In genomic region chr13:25181597-25181996, GRCh38 we compare ENCODE assay signal across 12 cellular contexts. TPM values are rescaled to one million over a fixed set of nuclear protein-coding genes. Genes with fewer than 3 reads are reported as not detected.
A peak's percentile ranks its signal among the peaks of the same experiment; 100 is the strongest.
DNase-seq lines count a peak whose midpoint lies in the region; ATAC-seq and TF ChIP-seq lines count a peak whose summit lies in the region.
"Had no signal": no experiment of that assay in that cellular context is flagged by ENCODE, and none has a peak within 500 bp of the region (broad histone marks: within the 10 kb centered on the region; RNA-seq: fewer than 3 reads in every experiment).

No MANE protein-coding gene starts in this region.

- peaks cover 4% of the 10 kb centered on the region for H3K9me3 Mint-ChIP-seq in neural crest cell

- intact Hi-C loops in left ventricle myocardium superior (cut with micrococcal nuclease) (no loop called here), ascending aorta (cut with DNase I) (no loop called here)

- H3K27ac ChIP-seq in ascending aorta, result no peak overlapping the region

- H3K4me3 Mint-ChIP-seq in neural crest cell, result no peak overlapping the region

- H3K9me3 ChIP-seq in ascending aorta, result peaks cover 0 to 7% of the 10 kb centered on the region in 2 donors
- H3K9me3 ChIP-seq: Caco-2 had no signal

- no peak overlapping the region for H3K4me3 ChIP-seq in ascending aorta

- H3K27ac Mint-ChIP-seq in neural crest cell (ENCODE audit: unreplicated experiment), result peak overlapping the region; percentile 32

- no peaks in the 10 kb centered on the region for H3K36me3 Mint-ChIP-seq in neural crest cell (ENCODE audit: low read depth)

- no peaks in the 10 kb centered on the region for H3K4me1 ChIP-seq in ascending aorta
- H3K4me1 ChIP-seq: Caco-2 had no signal

- TF ChIP-seq CTCF in neural crest cell (conservative IDR thresholded peaks at IDR 0.05), result no peak
- TF ChIP-seq CTCF in ascending aorta (IDR thresholded peaks at IDR 0.05), result no peak

- DNase-seq in neural crest cell (ENCODE audit: low read depth, low spot score) (no peak), left ventricle myocardium superior (no peak), ascending aorta (ENCODE audit: low spot score in 2 of 2) (no peak), HPDE6-E6E7 (ENCODE audit: extremely low spot score) (no peak), DMS53 (lab: John Stamatoyannopoulos, UW) (no peak)
- DNase-seq: activated CD4-positive, alpha-beta T cell treated with anti-CD3 and anti-CD28 coated beads for 4 hours; activated naive CD4-positive, alpha-beta T cell treated with anti-CD3 and anti-CD28 coated beads, Interleukin-2, amount 50 U/mL, for 16 hours; Caco-2; effector CD8-positive, alpha-beta T cell had no signal

- H3K36me3 ChIP-seq in ascending aorta, result no peaks in the 10 kb centered on the region

- H3K4me1 Mint-ChIP-seq in neural crest cell, result peaks cover 29% of the 10 kb centered on the region

- no peaks in the 10 kb centered on the region for H3K27me3 ChIP-seq in ascending aorta

- H3K27me3 Mint-ChIP-seq in neural crest cell (ENCODE audit: low read depth), result peaks cover under 1% of the 10 kb centered on the region

- peak; percentile 23 for ATAC-seq in GM18867 (IDR thresholded peaks at IDR 0.05; ENCODE audit: unreplicated experiment)
- peak; percentile 27 for ATAC-seq in GM21717 (IDR thresholded peaks at IDR 0.05; ENCODE audit: unreplicated experiment)
- ATAC-seq in HG03175 (IDR thresholded peaks at IDR 0.05; ENCODE audit: unreplicated experiment), result peak; percentile 9
- no peak for ATAC-seq in left ventricle myocardium superior

RNA-seq across cellular contexts. Expression of gene AMER2, which starts 9.5 kb away (rescaled TPM):
- total RNA-seq in neural crest cell, result 3.9 and 4.1 TPM in 2 replicates
- not detected for total RNA-seq in left ventricle myocardium superior
- not detected for total RNA-seq in ascending aorta
- total RNA-seq: Caco-2 had no signal
